Comparison of ENCODE assay signal across 1 cellular context in genomic region chr3:151113342-151113741, GRCh38.
TF ChIP-seq lines count a peak whose summit lies in the region.

No MANE protein-coding gene starts in this region.

TF ChIP-seq in H1, 55 proteins besides CTCF, POLR2A, EP300 and RAD21:
- TF ChIP-seq POU5F1 (IDR thresholded peaks at IDR 0.05; ENCODE audit: low read depth, low read length) (no peak), EGR1 (IDR thresholded peaks at IDR 0.05; ENCODE audit: borderline replicate concordance, low read depth, low read length) (no peak), SIN3A (conservative IDR thresholded peaks at IDR 0.05 in 1 of 2, IDR thresholded peaks at IDR 0.05 in 1 of 2; ENCODE audit: low read depth in 1 of 2, low read length in 2 of 2) (no peak), JUND (IDR thresholded peaks at IDR 0.05; ENCODE audit: low read length) (no peak), CEBPB (IDR thresholded peaks at IDR 0.05; ENCODE audit: low read depth, low read length) (peak; percentile 87)
TF ChIP-seq in H1: peak in this region for 1.
